11 cellular contexts compared by ENCODE assay signal in the genomic region with DNA sequence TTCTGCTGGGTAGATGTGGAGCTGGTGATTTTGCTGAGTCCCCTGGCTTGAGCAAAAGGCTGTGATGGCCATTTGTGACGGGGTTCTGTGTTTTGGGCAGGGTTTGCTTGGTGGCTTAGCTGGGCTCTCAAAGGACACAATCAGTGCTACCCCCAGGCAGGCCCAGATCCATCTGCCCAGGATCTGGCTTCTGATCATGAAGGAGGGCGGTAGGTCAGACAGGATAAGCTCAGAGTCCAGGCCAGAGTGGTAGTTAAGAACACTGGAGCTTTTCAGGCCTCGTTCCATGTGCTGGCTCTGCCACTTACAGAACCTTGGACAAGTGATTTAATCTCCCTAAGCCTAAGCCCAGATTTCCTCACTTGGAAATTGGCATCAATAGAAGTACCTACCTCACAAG. TPM values are rescaled to one million over a fixed set of nuclear protein-coding genes. Genes with fewer than 3 reads are reported as not detected.
DNase-seq lines count a peak whose midpoint lies in the region; FAIRE-seq and TF ChIP-seq lines count a peak whose summit lies in the region.
"Had no signal": no experiment of that assay in that cellular context is flagged by ENCODE, and none has a peak within 500 bp of the region (broad histone marks: within the 10 kb centered on the region; RNA-seq: fewer than 3 reads in every experiment).

No MANE protein-coding gene starts in this region.

- H2AK5ac ChIP-seq in mesenchymal stem cell (ENCODE audit: low read length, severe bottlenecking): peak overlapping the region; percentile 40

- H3K9me3 ChIP-seq in mesenchymal stem cell (ENCODE audit: control insufficient read depth, low read length) (no peaks in the 10 kb centered on the region), thymus (ENCODE audit: control insufficient read depth) (no peaks in the 10 kb centered on the region), kidney (ENCODE audit: control insufficient read depth in 1 of 2, low read length in 2 of 2) (no peaks in the 10 kb centered on the region)
- H3K9me3 ChIP-seq: HAP-1 had no signal

- no peak overlapping the region for H3K4me2 ChIP-seq in mesenchymal stem cell (ENCODE audit: low read length, poor library complexity, severe bottlenecking)

- H3K9me3 Mint-ChIP-seq in activated CD4-positive, alpha-beta T cell treated with anti-CD3 and anti-CD28 coated beads, Interleukin-2, amount 10 ng/mL, durations not matched to agents 24 days and 14 days: no peaks in the 10 kb centered on the region
- H3K9me3 Mint-ChIP-seq in mesothelial cell of epicardium: no peaks in the 10 kb centered on the region

- H3K27ac ChIP-seq in angular gyrus (ENCODE audit: low read depth, low read length) (peak overlapping the region; percentile 32), mesenchymal stem cell (ENCODE audit: low read length, poor library complexity, severe bottlenecking) (peak overlapping the region; percentile 84), thymus (ENCODE audit: low read depth) (peak overlapping the region; percentile 93), kidney (ENCODE audit: low read depth in 2 of 2, low read length in 2 of 2) (no peak overlapping the region)

- H3K27me3 ChIP-seq in mesenchymal stem cell (ENCODE audit: control insufficient read depth in 1 of 2, insufficient read depth in 1 of 2, low read length in 2 of 2) (no peaks in the 10 kb centered on the region), thymus (ENCODE audit: control insufficient read depth, insufficient read depth) (no peaks in the 10 kb centered on the region)

- peaks cover 51% of the 10 kb centered on the region for H3K4me1 Mint-ChIP-seq in activated CD4-positive, alpha-beta T cell treated with anti-CD3 and anti-CD28 coated beads, Interleukin-2, amount 10 ng/mL, durations not matched to agents 24 days and 14 days
- peaks cover 13% of the 10 kb centered on the region for H3K4me1 Mint-ChIP-seq in mesothelial cell of epicardium

- no peak overlapping the region for H3K23ac ChIP-seq in mesenchymal stem cell (ENCODE audit: low read length in 2 of 2)

- no peak for DNase-seq in activated CD4-positive, alpha-beta T cell treated with anti-CD3 and anti-CD28 coated beads, Interleukin-2, amount 10 ng/mL, durations not matched to agents 24 days and 14 days
- no peak for DNase-seq in activated CD4-positive, alpha-beta T cell treated with anti-CD3 and anti-CD28 coated beads, Interleukin-2, amount 50 U/mL, for 1 hour
- peak; percentile 35 for DNase-seq in mesenchymal stem cell
- no peak for DNase-seq in mesothelial cell of epicardium (ENCODE audit: low spot score in 2 of 2, unreplicated experiment in 2 of 2)
- DNase-seq in DMS79 (lab: John Stamatoyannopoulos, UW): no peak
- DNase-seq in kidney: no peak
- DNase-seq: NCI-H226 had no signal

- H2BK120ac ChIP-seq in mesenchymal stem cell (ENCODE audit: low read depth, low read length): peak overlapping the region; percentile 66

- H2AFZ ChIP-seq in mesenchymal stem cell (ENCODE audit: low read depth, low read length): no peak overlapping the region

- H3K4me3 ChIP-seq in mesenchymal stem cell (ENCODE audit: insufficient read depth in 1 of 2, low read depth in 1 of 2, low read length in 2 of 2) (no peak overlapping the region), thymus (ENCODE audit: low read length) (no peak overlapping the region), kidney (ENCODE audit: low read length in 2 of 2) (no peak overlapping the region)
- H3K4me3 ChIP-seq: HAP-1 had no signal

- peak overlapping the region; percentile 40 to 79 for H3K18ac ChIP-seq in mesenchymal stem cell (ENCODE audit: low read depth in 1 of 2, low read length in 2 of 2)

- H4K91ac ChIP-seq in mesenchymal stem cell (ENCODE audit: low read length): peak overlapping the region; percentile 73

- H2BK5ac ChIP-seq in mesenchymal stem cell (ENCODE audit: low read depth, low read length, poor library complexity, severe bottlenecking): no peak overlapping the region

- H3K4me3 Mint-ChIP-seq in activated CD4-positive, alpha-beta T cell treated with anti-CD3 and anti-CD28 coated beads, Interleukin-2, amount 10 ng/mL, durations not matched to agents 24 days and 14 days: no peak overlapping the region
- no peak overlapping the region for H3K4me3 Mint-ChIP-seq in mesothelial cell of epicardium

- no peaks in the 10 kb centered on the region for H3K27me3 Mint-ChIP-seq in activated CD4-positive, alpha-beta T cell treated with anti-CD3 and anti-CD28 coated beads, Interleukin-2, amount 10 ng/mL, durations not matched to agents 24 days and 14 days
- no peaks in the 10 kb centered on the region for H3K27me3 Mint-ChIP-seq in mesothelial cell of epicardium (ENCODE audit: low read depth)

- peak overlapping the region; percentile 60 for H2BK15ac ChIP-seq in mesenchymal stem cell (ENCODE audit: low read depth, poor library complexity, severe bottlenecking)

- peak overlapping the region in 1 of 2 experiments; percentile 13 for H3K14ac ChIP-seq in mesenchymal stem cell (ENCODE audit: low read length in 2 of 2)

- FAIRE-seq in kidney (lab: Jason Lieb, UNC): no peak
- FAIRE-seq: bronchial epithelial cell had no signal

- peak overlapping the region in 1 of 2 experiments; percentile 64 for H2BK12ac ChIP-seq in mesenchymal stem cell (ENCODE audit: low read length in 2 of 2)

- peak overlapping the region; percentile 85 for H3K9ac ChIP-seq in mesenchymal stem cell (ENCODE audit: low read length)
- H3K9ac ChIP-seq in kidney (ENCODE audit: low read length in 2 of 2): no peak overlapping the region

- peaks cover 4% of the 10 kb centered on the region for H3K79me1 ChIP-seq in mesenchymal stem cell (replicated peaks; ENCODE audit: low read length, poor library complexity, severe bottlenecking)

- H3K36me3 Mint-ChIP-seq in activated CD4-positive, alpha-beta T cell treated with anti-CD3 and anti-CD28 coated beads, Interleukin-2, amount 10 ng/mL, durations not matched to agents 24 days and 14 days (ENCODE audit: low read depth): peaks cover 8% of the 10 kb centered on the region
- no peaks in the 10 kb centered on the region for H3K36me3 Mint-ChIP-seq in mesothelial cell of epicardium

- peak overlapping the region; percentile 47 for H3K27ac Mint-ChIP-seq in activated CD4-positive, alpha-beta T cell treated with anti-CD3 and anti-CD28 coated beads, Interleukin-2, amount 10 ng/mL, durations not matched to agents 24 days and 14 days
- no peak overlapping the region for H3K27ac Mint-ChIP-seq in mesothelial cell of epicardium

- peak overlapping the region; percentile 46 to 62 for H3K4ac ChIP-seq in mesenchymal stem cell (ENCODE audit: low read depth in 1 of 2, low read length in 2 of 2)

- H4K8ac ChIP-seq in mesenchymal stem cell (ENCODE audit: low read length): peak overlapping the region; percentile 74

- H3K4me1 ChIP-seq in mesenchymal stem cell (ENCODE audit: control insufficient read depth, insufficient read depth, low read depth, low read length) (peaks cover 14% of the 10 kb centered on the region), thymus (ENCODE audit: control insufficient read depth, insufficient read depth, low read length) (peaks cover 58% of the 10 kb centered on the region), kidney (ENCODE audit: control insufficient read depth in 1 of 2, insufficient read depth in 1 of 2, low read depth in 1 of 2, low read length in 2 of 2) (no peaks in the 10 kb centered on the region)

- WGBS in mesenchymal stem cell: 81% methylated on average over 2 of the region's 3 CpGs
- WGBS in thymus: 95% methylated on average over 3 of the region's 3 CpGs

- intact Hi-C loops in activated CD4-positive, alpha-beta T cell treated with anti-CD3 and anti-CD28 coated beads, Interleukin-2, amount 10 ng/mL, durations not matched to agents 24 days and 14 days (cut with micrococcal nuclease): no loop called here
- intact Hi-C loops in kidney (cut with DNase I): no loop called here

- H3K36me3 ChIP-seq in mesenchymal stem cell (ENCODE audit: control insufficient read depth in 1 of 2, insufficient read depth in 2 of 2, low read depth in 1 of 2, low read length in 2 of 2) (peaks cover 4 to 6% of the 10 kb centered on the region in 2 experiments), thymus (ENCODE audit: control insufficient read depth, insufficient read depth) (no peaks in the 10 kb centered on the region), kidney (ENCODE audit: control insufficient read depth in 1 of 2, insufficient read depth in 2 of 2, low read length in 2 of 2) (no peaks in the 10 kb centered on the region)
- H3K36me3 ChIP-seq: HAP-1 had no signal

- TF ChIP-seq CTCF in mesothelial cell of epicardium (IDR thresholded peaks at IDR 0.05; ENCODE audit: unreplicated experiment): no peak
- no peak for TF ChIP-seq CTCF in kidney (IDR thresholded peaks at IDR 0.05; ENCODE audit: borderline replicate concordance, extremely low read depth, insufficient read depth)

RNA-seq across cellular contexts. Expression of gene UBASH3B, which starts 36.2 kb away (rescaled TPM):
- 10.9 and 14.8 TPM in 2 replicates for total RNA-seq in activated CD4-positive, alpha-beta T cell treated with anti-CD3 and anti-CD28 coated beads, Interleukin-2, amount 10 ng/mL, durations not matched to agents 24 days and 14 days
- 23.3 TPM for polyA plus RNA-seq in mesenchymal stem cell (2013, experiment 1 of 2)
- polyA plus RNA-seq in mesenchymal stem cell (2013, experiment 2 of 2): 25.0 TPM
- polyA plus RNA-seq in thymus: 11.2 TPM
- total RNA-seq in mesothelial cell of epicardium: 6.6 to 7.1 TPM (median 6.8 TPM) in 3 replicates
- total RNA-seq in kidney: 22.8 TPM
- polyA plus RNA-seq in kidney (ENCODE audit: insufficient read depth, low read depth, low replicate concordance): 0.62 TPM

Comparison
In these comparisons a context has a peak if more than half of its experiments do, and no peak if none do; other contexts are left out.
1. H3K27ac ChIP-seq: peak in angular gyrus (single experiment), mesenchymal stem cell (single experiment) and thymus (single experiment); none in kidney (0 of 2).